Comparison of ENCODE assay signal across 13 cellular contexts in genomic region chr6:157107571-157107914, GRCh38.
DNase-seq lines count a peak whose midpoint lies in the region; ATAC-seq and TF ChIP-seq lines count a peak whose summit lies in the region.
"Had no signal": no experiment of that assay in that cellular context is flagged by ENCODE, and none has a peak within 500 bp of the region (broad histone marks: within the 10 kb centered on the region; RNA-seq: fewer than 3 reads in every experiment).

No MANE protein-coding gene starts in this region.

- H3K36me3 ChIP-seq in RWPE2 (ENCODE audit: low read depth) (no peaks in the 10 kb centered on the region), tibial artery (peaks cover 0 to 10% (median 0%) of the 10 kb centered on the region in 3 donors)

- H3K4me3 Mint-ChIP-seq in Calu3 (ENCODE audit: low read depth, unreplicated experiment) (no peak overlapping the region), osteocyte (ENCODE audit: unreplicated experiment) (peak overlapping the region; percentile 11)
- H3K4me3 Mint-ChIP-seq: WTC11 had no signal

- intact Hi-C loops in Calu3 (cut with micrococcal nuclease; ENCODE audit: unreplicated experiment) (no loop called here), tibial artery (cut with DNase I; ENCODE audit: low total_unique reads) (no loop called here)

- H3K9me3 Mint-ChIP-seq in Calu3 (ENCODE audit: low read depth, unreplicated experiment), result no peaks in the 10 kb centered on the region
- peaks cover 4% of the 10 kb centered on the region for H3K9me3 Mint-ChIP-seq in osteocyte (ENCODE audit: unreplicated experiment)
- H3K9me3 Mint-ChIP-seq: WTC11 had no signal

- peaks cover 12% of the 10 kb centered on the region for H3K4me1 Mint-ChIP-seq in Calu3 (ENCODE audit: low read depth, unreplicated experiment)
- peaks cover 43% of the 10 kb centered on the region for H3K4me1 Mint-ChIP-seq in osteocyte (ENCODE audit: unreplicated experiment)

- DNase-seq in Calu3 (no peak), RWPE2 (ENCODE audit: low spot score) (no peak), epithelial cell of prostate (ENCODE audit: low read depth, low spot score) (no peak), osteocyte (ENCODE audit: extremely low spot score, unreplicated experiment) (no peak), tibial artery (no peak), NCI-H146 treated with DMSO at 0.1 percent for 48 hours (lab: John Stamatoyannopoulos, UW; ENCODE audit: unreplicated experiment) (no peak)
- DNase-seq: DND-41; KG1; NCI-H1105 treated with DMSO at 0.1 percent for 48 hours; stimulated activated CD4-positive, alpha-beta T cell treated with anti-CD3 and anti-CD28 coated beads, Interleukin-12 subunit alpha, Interleukin-12 subunit beta, amount 100 ng/mL, for 4 hours had no signal

- CTCF ChIA-PET in Calu3 (lab: Charles Lee), result no interaction called here

- H3K27ac ChIP-seq in RWPE2 (ENCODE audit: poor library complexity, severe bottlenecking), result peak overlapping the region; percentile 24
- H3K27ac ChIP-seq in epithelial cell of prostate, result peak overlapping the region; percentile 27
- no peak overlapping the region for H3K27ac ChIP-seq in tibial artery
- H3K27ac ChIP-seq: C4-2B had no signal

- no TSS peak for BruUV-seq in Calu3 (replicated peaks; lab: Mats Ljungman, UMichigan)

- no peaks in the 10 kb centered on the region for H3K36me3 Mint-ChIP-seq in Calu3 (ENCODE audit: insufficient read depth, unreplicated experiment)
- H3K36me3 Mint-ChIP-seq in osteocyte (ENCODE audit: unreplicated experiment), result peaks cover 17% of the 10 kb centered on the region
- H3K36me3 Mint-ChIP-seq: WTC11 had no signal

- H3K4me3 ChIP-seq in RWPE2 (ENCODE audit: severe bottlenecking) (no peak overlapping the region), tibial artery (no peak overlapping the region)

- H3K9me3 ChIP-seq in RWPE2 (ENCODE audit: severe bottlenecking), result no peaks in the 10 kb centered on the region
- no peaks in the 10 kb centered on the region for H3K9me3 ChIP-seq in tibial artery

- no peaks in the 10 kb centered on the region for H3K27me3 Mint-ChIP-seq in Calu3 (ENCODE audit: unreplicated experiment)
- H3K27me3 Mint-ChIP-seq in osteocyte (ENCODE audit: unreplicated experiment), result no peaks in the 10 kb centered on the region

- peak overlapping the region; percentile 63 for H3K27ac Mint-ChIP-seq in Calu3 (ENCODE audit: unreplicated experiment)
- peak overlapping the region; percentile 88 for H3K27ac Mint-ChIP-seq in osteocyte (ENCODE audit: unreplicated experiment)

- H3K27me3 ChIP-seq in RWPE2 (ENCODE audit: insufficient read depth, poor library complexity, severe bottlenecking) (no peaks in the 10 kb centered on the region), tibial artery (no peaks in the 10 kb centered on the region)

- H3K4me1 ChIP-seq in RWPE2 (ENCODE audit: insufficient read depth, poor library complexity, severe bottlenecking) (peaks cover 27% of the 10 kb centered on the region), tibial artery (peaks cover 0 to 20% (median 11%) of the 10 kb centered on the region in 4 donors)

- no peak for ATAC-seq in RWPE2 (ENCODE audit: low read depth)
- no peak for ATAC-seq in HG02970 (IDR thresholded peaks at IDR 0.05; ENCODE audit: low FRiP score, unreplicated experiment)
- ATAC-seq: WTC11 had no signal

- no peak for TF ChIP-seq CTCF in Calu3 (IDR thresholded peaks at IDR 0.05; ENCODE audit: unreplicated experiment)
- TF ChIP-seq CTCF in RWPE2 (IDR thresholded peaks at IDR 0.05; ENCODE audit: poor library complexity, severe bottlenecking), result no peak
- TF ChIP-seq CTCF in osteocyte (IDR thresholded peaks at IDR 0.05), result no peak
- TF ChIP-seq CTCF in tibial artery (IDR thresholded peaks at IDR 0.05), result no peak

Comparison
In these comparisons a context has a peak if more than half of its experiments do, and no peak if none do; other contexts are left out.
1. H3K27ac ChIP-seq: peak in RWPE2 (single experiment) and epithelial cell of prostate (single experiment); none in tibial artery (0 of 2).